1 cellular context compared by ENCODE assay signal in the genomic region with DNA sequence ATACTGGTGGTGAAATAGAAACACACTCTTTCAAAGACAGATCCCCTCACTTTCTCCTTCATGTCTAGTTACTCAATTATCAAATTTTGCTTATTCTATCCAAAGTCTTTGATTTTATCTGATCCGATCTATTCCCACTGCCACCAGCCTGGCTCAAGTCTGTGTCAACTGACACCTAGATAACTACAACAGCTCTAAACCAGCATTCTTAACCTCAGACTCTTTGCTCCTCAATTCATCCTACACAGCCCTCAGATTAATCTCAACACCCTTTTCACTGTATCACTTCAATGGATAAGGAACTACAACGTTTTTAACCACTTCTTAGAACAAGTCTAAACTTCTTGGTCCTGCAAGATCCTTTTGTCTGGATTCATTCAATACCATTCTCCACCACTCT.
TF ChIP-seq lines count a peak whose summit lies in the region.

No MANE protein-coding gene starts in this region.

TF ChIP-seq in GM23338, 12 proteins besides CTCF, POLR2A, EP300 and RAD21 (continued from another document):
- TF ChIP-seq, protein P1, sequence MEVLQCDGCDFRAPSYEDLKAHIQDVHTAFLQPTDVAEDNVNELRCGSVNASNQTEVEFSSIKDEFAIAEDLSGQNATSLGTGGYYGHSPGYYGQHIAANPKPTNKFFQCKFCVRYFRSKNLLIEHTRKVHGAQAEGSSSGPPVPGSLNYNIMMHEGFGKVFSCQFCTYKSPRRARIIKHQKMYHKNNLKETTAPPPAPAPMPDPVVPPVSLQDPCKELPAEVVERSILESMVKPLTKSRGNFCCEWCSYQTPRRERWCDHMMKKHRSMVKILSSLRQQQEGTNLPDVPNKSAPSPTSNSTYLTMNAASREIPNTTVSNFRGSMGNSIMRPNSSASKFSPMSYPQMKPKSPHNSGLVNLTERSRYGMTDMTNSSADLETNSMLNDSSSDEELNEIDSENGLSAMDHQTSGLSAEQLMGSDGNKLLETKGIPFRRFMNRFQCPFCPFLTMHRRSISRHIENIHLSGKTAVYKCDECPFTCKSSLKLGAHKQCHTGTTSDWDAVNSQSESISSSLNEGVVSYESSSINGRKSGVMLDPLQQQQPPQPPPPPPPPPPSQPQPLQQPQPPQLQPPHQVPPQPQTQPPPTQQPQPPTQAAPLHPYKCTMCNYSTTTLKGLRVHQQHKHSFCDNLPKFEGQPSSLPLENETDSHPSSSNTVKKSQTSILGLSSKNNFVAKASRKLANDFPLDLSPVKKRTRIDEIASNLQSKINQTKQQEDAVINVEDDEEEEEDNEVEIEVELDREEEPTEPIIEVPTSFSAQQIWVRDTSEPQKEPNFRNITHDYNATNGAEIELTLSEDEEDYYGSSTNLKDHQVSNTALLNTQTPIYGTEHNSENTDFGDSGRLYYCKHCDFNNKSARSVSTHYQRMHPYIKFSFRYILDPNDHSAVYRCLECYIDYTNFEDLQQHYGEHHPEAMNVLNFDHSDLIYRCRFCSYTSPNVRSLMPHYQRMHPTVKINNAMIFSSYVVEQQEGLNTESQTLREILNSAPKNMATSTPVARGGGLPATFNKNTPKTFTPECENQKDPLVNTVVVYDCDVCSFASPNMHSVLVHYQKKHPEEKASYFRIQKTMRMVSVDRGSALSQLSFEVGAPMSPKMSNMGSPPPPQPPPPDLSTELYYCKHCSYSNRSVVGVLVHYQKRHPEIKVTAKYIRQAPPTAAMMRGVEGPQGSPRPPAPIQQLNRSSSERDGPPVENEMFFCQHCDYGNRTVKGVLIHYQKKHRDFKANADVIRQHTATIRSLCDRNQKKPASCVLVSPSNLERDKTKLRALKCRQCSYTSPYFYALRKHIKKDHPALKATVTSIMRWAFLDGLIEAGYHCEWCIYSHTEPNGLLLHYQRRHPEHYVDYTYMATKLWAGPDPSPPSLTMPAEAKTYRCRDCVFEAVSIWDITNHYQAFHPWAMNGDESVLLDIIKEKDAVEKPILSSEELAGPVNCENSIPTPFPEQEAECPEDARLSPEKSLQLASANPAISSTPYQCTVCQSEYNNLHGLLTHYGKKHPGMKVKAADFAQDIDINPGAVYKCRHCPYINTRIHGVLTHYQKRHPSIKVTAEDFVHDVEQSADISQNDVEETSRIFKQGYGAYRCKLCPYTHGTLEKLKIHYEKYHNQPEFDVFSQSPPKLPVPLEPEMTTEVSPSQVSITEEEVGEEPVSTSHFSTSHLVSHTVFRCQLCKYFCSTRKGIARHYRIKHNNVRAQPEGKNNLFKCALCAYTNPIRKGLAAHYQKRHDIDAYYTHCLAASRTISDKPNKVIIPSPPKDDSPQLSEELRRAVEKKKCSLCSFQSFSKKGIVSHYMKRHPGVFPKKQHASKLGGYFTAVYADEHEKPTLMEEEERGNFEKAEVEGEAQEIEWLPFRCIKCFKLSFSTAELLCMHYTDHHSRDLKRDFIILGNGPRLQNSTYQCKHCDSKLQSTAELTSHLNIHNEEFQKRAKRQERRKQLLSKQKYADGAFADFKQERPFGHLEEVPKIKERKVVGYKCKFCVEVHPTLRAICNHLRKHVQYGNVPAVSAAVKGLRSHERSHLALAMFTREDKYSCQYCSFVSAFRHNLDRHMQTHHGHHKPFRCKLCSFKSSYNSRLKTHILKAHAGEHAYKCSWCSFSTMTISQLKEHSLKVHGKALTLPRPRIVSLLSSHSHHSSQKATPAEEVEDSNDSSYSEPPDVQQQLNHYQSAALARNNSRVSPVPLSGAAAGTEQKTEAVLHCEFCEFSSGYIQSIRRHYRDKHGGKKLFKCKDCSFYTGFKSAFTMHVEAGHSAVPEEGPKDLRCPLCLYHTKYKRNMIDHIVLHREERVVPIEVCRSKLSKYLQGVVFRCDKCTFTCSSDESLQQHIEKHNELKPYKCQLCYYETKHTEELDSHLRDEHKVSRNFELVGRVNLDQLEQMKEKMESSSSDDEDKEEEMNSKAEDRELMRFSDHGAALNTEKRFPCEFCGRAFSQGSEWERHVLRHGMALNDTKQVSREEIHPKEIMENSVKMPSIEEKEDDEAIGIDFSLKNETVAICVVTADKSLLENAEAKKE (CRISPR knock-in tag; IDR thresholded peaks at IDR 0.05) = no peak
